ENCODE assay signal across 19 cellular contexts in genomic region chr5:123746683-123747360, GRCh38.
"Had no signal": no experiment of that assay in that cellular context is flagged by ENCODE, and none has a peak within 500 bp of the region (broad histone marks: within the 10 kb centered on the region; RNA-seq: fewer than 3 reads in every experiment).

No MANE protein-coding gene starts in this region.

- H3K27ac Mint-ChIP-seq: activated naive CD4-positive, alpha-beta T cell treated with anti-CD3 and anti-CD28 coated beads for 36 hours; activated naive CD8-positive, alpha-beta T cell treated with anti-CD3 and anti-CD28 coated beads, Interleukin-2, amount 50 U/mL, for 24 hours; activated T-helper 2 cell treated with anti-CD3 and anti-CD28 coated beads, Interferon-gamma antibody, Interleukin-2, Interleukin-4, amounts not matched to agents 10 μg/mL and 5 μg/mL and 100 μg/mL, durations not matched to agents 14 hours and 24 hours and 36 hours; memory B cell; natural killer cell treated with Interleukin-12 subunit alpha and Interleukin-12 subunit beta and Interleukin-15 and Interleukin-18, amount 100 ng/mL, for 72 hours had no signal

- H3K4me1 Mint-ChIP-seq: activated naive CD8-positive, alpha-beta T cell treated with anti-CD3 and anti-CD28 coated beads, Interleukin-2, amount 50 U/mL, for 24 hours had no signal

- H3K9me3 ChIP-seq: left lung, ovary, stomach, testis, upper lobe of left lung had no signal

- H3K36me3 ChIP-seq: cardiac muscle cell, left lung, ovary, stomach, upper lobe of left lung had no signal

- H3K27me3 Mint-ChIP-seq: activated naive CD8-positive, alpha-beta T cell treated with anti-CD3 and anti-CD28 coated beads, Interleukin-2, amount 50 U/mL, for 24 hours; natural killer cell treated with Interleukin-12 subunit alpha and Interleukin-12 subunit beta and Interleukin-15 and Interleukin-18, amount 100 ng/mL, for 72 hours had no signal

- H3K9me3 Mint-ChIP-seq: activated naive CD4-positive, alpha-beta T cell treated with anti-CD3 and anti-CD28 coated beads for 36 hours; activated naive CD8-positive, alpha-beta T cell treated with anti-CD3 and anti-CD28 coated beads, Interleukin-2, amount 50 U/mL, for 24 hours; activated T-helper 2 cell treated with anti-CD3 and anti-CD28 coated beads, Interferon-gamma antibody, Interleukin-2, Interleukin-4, amounts not matched to agents 10 μg/mL and 5 μg/mL and 100 μg/mL, durations not matched to agents 14 hours and 24 hours and 36 hours; memory B cell had no signal

- H3K4me3 Mint-ChIP-seq: activated naive CD4-positive, alpha-beta T cell treated with anti-CD3 and anti-CD28 coated beads for 36 hours; activated naive CD8-positive, alpha-beta T cell treated with anti-CD3 and anti-CD28 coated beads, Interleukin-2, amount 50 U/mL, for 24 hours; memory B cell; natural killer cell treated with Interleukin-12 subunit alpha and Interleukin-12 subunit beta and Interleukin-15 and Interleukin-18, amount 100 ng/mL, for 72 hours had no signal

- H3K36me3 Mint-ChIP-seq: memory B cell had no signal

- H3K27ac ChIP-seq: cardiac muscle cell, left lung, ovary, stomach, testis, upper lobe of left lung had no signal

- H3K27me3 ChIP-seq: cardiac muscle cell, dorsolateral prefrontal cortex, left lung, ovary, stomach, testis, upper lobe of left lung had no signal

- H3K4me3 ChIP-seq: cardiac muscle cell, dorsolateral prefrontal cortex, left lung, ovary, stomach, testis, upper lobe of left lung had no signal

- ATAC-seq: activated CD4-positive, CD25-positive, alpha-beta regulatory T cell treated with anti-CD3 and anti-CD28 coated beads, Interleukin-2, amount 50 U/mL, for 24 hours; activated naive CD8-positive, alpha-beta T cell treated with anti-CD3 and anti-CD28 coated beads, Interleukin-2, amount 50 U/mL, for 24 hours; esophagus mucosa; left lung; natural killer cell treated with Interleukin-12 subunit alpha and Interleukin-12 subunit beta and Interleukin-15 and Interleukin-18, amount 100 ng/mL, for 72 hours had no signal

- H3K4me1 ChIP-seq: left lung, stomach, testis, upper lobe of left lung had no signal

- DNase-seq: activated naive CD4-positive, alpha-beta T cell treated with anti-CD3 and anti-CD28 coated beads for 36 hours; activated naive CD8-positive, alpha-beta T cell treated with anti-CD3 and anti-CD28 coated beads, Interleukin-2, amount 50 U/mL, for 24 hours; aorta; dorsolateral prefrontal cortex; hippocampal formation; kidney; left lung; ovary; stimulated activated CD4-positive, alpha-beta T cell treated with anti-CD3 and anti-CD28 coated beads, Interleukin-1b, Interleukin-23, amount 100 ng/mL, for 48 hours; stomach; T1000; testis; upper lobe of left lung had no signal
